ENCODE assay signal across 18 cellular contexts in genomic region chr1:67333603-67334002, GRCh38. TPM values are rescaled to one million over a fixed set of nuclear protein-coding genes. Genes with fewer than 3 reads are reported as not detected.
A peak's percentile ranks its signal among the peaks of the same experiment; 100 is the strongest.
DNase-seq lines count a peak whose midpoint lies in the region; ATAC-seq, FAIRE-seq and TF ChIP-seq lines count a peak whose summit lies in the region.
"Had no signal": no experiment of that assay in that cellular context is flagged by ENCODE, and none has a peak within 500 bp of the region (broad histone marks: within the 10 kb centered on the region; RNA-seq: fewer than 3 reads in every experiment).

No MANE protein-coding gene starts in this region.

- peak overlapping the region; percentile 95 for H3K27ac Mint-ChIP-seq in activated CD8-positive, alpha-beta T cell treated with anti-CD3 and anti-CD28 coated beads for 36 hours
- no peak overlapping the region for H3K27ac Mint-ChIP-seq in Caco-2 (ENCODE audit: unreplicated experiment)

- BruUV-seq in HepG2 (replicated peaks; lab: Mats Ljungman, UMichigan) (no TSS peak), Caco-2 (replicated peaks; lab: Mats Ljungman, UMichigan) (no TSS peak)

- H3K4me1 Mint-ChIP-seq in activated CD8-positive, alpha-beta T cell treated with anti-CD3 and anti-CD28 coated beads for 36 hours (ENCODE audit: low read depth): peaks cover 78% of the 10 kb centered on the region
- no peaks in the 10 kb centered on the region for H3K4me1 Mint-ChIP-seq in Caco-2 (ENCODE audit: low read depth, unreplicated experiment)

- no peaks in the 10 kb centered on the region for H3K27me3 ChIP-seq in HepG2 (ENCODE audit: control insufficient read depth in 1 of 2, insufficient read depth in 2 of 2, low read length in 2 of 2)
- H3K27me3 ChIP-seq in right lobe of liver: no peaks in the 10 kb centered on the region
- H3K27me3 ChIP-seq in ovary: no peaks in the 10 kb centered on the region
- no peaks in the 10 kb centered on the region for H3K27me3 ChIP-seq in Caco-2 (replicated peaks; ENCODE audit: control insufficient read depth, insufficient read depth, low read length)

- no peak for TF ChIP-seq CTCF in HepG2 (CRISPR knock-in tag; IDR thresholded peaks at IDR 0.05)
- TF ChIP-seq CTCF in right lobe of liver (IDR thresholded peaks at IDR 0.05): no peak
- no peak for TF ChIP-seq CTCF in activated CD8-positive, alpha-beta T cell treated with anti-CD3 and anti-CD28 coated beads for 36 hours (IDR thresholded peaks at IDR 0.05)
- TF ChIP-seq CTCF in ovary (IDR thresholded peaks at IDR 0.05): no peak
- TF ChIP-seq CTCF in Caco-2 (IDR thresholded peaks at IDR 0.05; ENCODE audit: insufficient read depth in 1 of 2, low read depth in 1 of 2, low read length in 1 of 2, severe bottlenecking in 1 of 2, unreplicated experiment in 1 of 2): no peak

- DNase-seq in HepG2 (ENCODE audit: low spot score) (no peak), right lobe of liver (no peak), epithelial cell of prostate (ENCODE audit: low read depth, low spot score) (peak; percentile 54), NCI-H128 (lab: John Stamatoyannopoulos, UW; ENCODE audit: unreplicated experiment) (no peak), ovary (no peak), Caco-2 (no peak)
- no peak for DNase-seq in activated CD8-positive, alpha-beta T cell treated with anti-CD3 and anti-CD28 coated beads for 36 hours
- DNase-seq: activated CD4-positive, CD25-positive, alpha-beta regulatory T cell; amygdala; glutamatergic neuron; KG1; left ventricle myocardium inferior; NCI-H2081; NCI-H510A had no signal

- no peaks in the 10 kb centered on the region for H3K4me1 ChIP-seq in HepG2 (ENCODE audit: insufficient read depth, low read length)
- H3K4me1 ChIP-seq in right lobe of liver: no peaks in the 10 kb centered on the region
- H3K4me1 ChIP-seq in ovary (ENCODE audit: insufficient read depth): no peaks in the 10 kb centered on the region
- no peaks in the 10 kb centered on the region for H3K4me1 ChIP-seq in Caco-2
- H3K4me1 ChIP-seq: left ventricle myocardium inferior had no signal

- H3K36me3 ChIP-seq in HepG2 (replicated peaks in 1 of 2; ENCODE audit: control insufficient read depth in 1 of 2, insufficient read depth in 2 of 2, low read length in 2 of 2): no peaks in the 10 kb centered on the region
- no peaks in the 10 kb centered on the region for H3K36me3 ChIP-seq in right lobe of liver
- H3K36me3 ChIP-seq in ovary: no peaks in the 10 kb centered on the region
- H3K36me3 ChIP-seq in Caco-2 (ENCODE audit: control insufficient read depth, insufficient read depth, low read length): no peaks in the 10 kb centered on the region
- H3K36me3 ChIP-seq: left ventricle myocardium inferior had no signal

- TF ChIP-seq RAD21 in HepG2 (CRISPR knock-in tag; IDR thresholded peaks at IDR 0.05): no peak

- no peaks in the 10 kb centered on the region for H3K9me3 ChIP-seq in HepG2 (ENCODE audit: low read length)
- no peaks in the 10 kb centered on the region for H3K9me3 ChIP-seq in right lobe of liver
- H3K9me3 ChIP-seq in ovary: no peaks in the 10 kb centered on the region
- H3K9me3 ChIP-seq in Caco-2: no peaks in the 10 kb centered on the region
- H3K9me3 ChIP-seq: left ventricle myocardium inferior had no signal

- no peak overlapping the region for H3K4me2 ChIP-seq in HepG2 (ENCODE audit: low read depth, low read length)

- no peak overlapping the region for H3K27ac ChIP-seq in HepG2 (ENCODE audit: extremely low read length, insufficient read depth, low read length)
- no peak overlapping the region for H3K27ac ChIP-seq in right lobe of liver
- H3K27ac ChIP-seq in epithelial cell of prostate: peak overlapping the region; percentile 68
- no peak overlapping the region for H3K27ac ChIP-seq in ovary
- H3K27ac ChIP-seq: HL-60, left ventricle myocardium inferior had no signal

- WGBS in HepG2 (ENCODE audit: low lambda C conversion rate): 28% methylated on average over 3 of the region's 3 CpGs
- 64% methylated on average over 3 of the region's 3 CpGs for WGBS in right lobe of liver (ENCODE audit: insufficient coverage, low coverage, low lambda C conversion rate, missing lambda C conversion rate)
- WGBS in ovary, 3 donors: 85 to 89% (median 87%) methylated on average over 3 of the region's 3 CpGs

- no peaks in the 10 kb centered on the region for H3K79me2 ChIP-seq in HepG2 (ENCODE audit: insufficient read depth, low read length)

- intact Hi-C loops in HepG2 (cut with micrococcal nuclease; ENCODE audit: unreplicated experiment): no loop called here
- intact Hi-C loops in right lobe of liver (cut with DNase I): no loop called here
- intact Hi-C loops in activated CD8-positive, alpha-beta T cell treated with anti-CD3 and anti-CD28 coated beads for 36 hours (cut with micrococcal nuclease): loop anchor here (1.0 to 10.0 kb wide), 7 partner anchors 8 to 351 kb away; partner anchors contain the start of gene GADD45A
- intact Hi-C loops in ovary (cut with DNase I): no loop called here
- intact Hi-C loops in Caco-2 (cut with micrococcal nuclease; ENCODE audit: unreplicated experiment): no loop called here

- no peak for TF ChIP-seq POLR2A in HepG2 (IDR thresholded peaks at IDR 0.05; ENCODE audit: insufficient read depth in 1 of 2, low read depth in 2 of 2, low read length in 2 of 2)
- no peak for TF ChIP-seq POLR2A in right lobe of liver (IDR thresholded peaks at IDR 0.05)
- no peak for TF ChIP-seq POLR2A in ovary (IDR thresholded peaks at IDR 0.05)

- TF ChIP-seq EP300 in HepG2 (IDR thresholded peaks at IDR 0.05; ENCODE audit: low read depth in 2 of 2, low read length in 2 of 2) (no peak), HepG2 (CRISPR knock-in tag; IDR thresholded peaks at IDR 0.05; ENCODE audit: borderline replicate concordance) (no peak), ovary (IDR thresholded peaks at IDR 0.05) (no peak)

- FAIRE-seq in HepG2 (lab: Jason Lieb, UNC): no peak
- FAIRE-seq: urothelium cell line had no signal

- ATAC-seq in HepG2 (no peak), right lobe of liver (no peak)
- ATAC-seq in activated CD8-positive, alpha-beta T cell treated with anti-CD3 and anti-CD28 coated beads for 36 hours: no peak
- ATAC-seq: Right ventricle myocardium inferior, sciatic nerve had no signal

- no peaks in the 10 kb centered on the region for H3K27me3 Mint-ChIP-seq in activated CD8-positive, alpha-beta T cell treated with anti-CD3 and anti-CD28 coated beads for 36 hours
- H3K27me3 Mint-ChIP-seq in Caco-2 (ENCODE audit: insufficient read depth, unreplicated experiment): no peaks in the 10 kb centered on the region

- POLR2A ChIA-PET in HepG2 (lab: Yijun Ruan, JAX) (no interaction called here), Caco-2 (lab: Charles Lee) (no interaction called here)
- POLR2A ChIA-PET in activated CD8-positive, alpha-beta T cell treated with anti-CD3 and anti-CD28 coated beads for 36 hours (lab: Charles Lee): interaction anchor here (0.5 to 6.2 kb wide), 20 partner anchors 11 to 352 kb away, joined by 3 to 55 read pairs (median 4); partner anchors contain the start of genes GADD45A, IL12RB2 and SERBP1

- H3K4me3 ChIP-seq in HepG2 (replicated peaks in 1 of 3; ENCODE audit: insufficient read depth in 1 of 3, low read depth in 2 of 3, low read length in 3 of 3) (no peak overlapping the region), right lobe of liver (no peak overlapping the region), ovary (no peak overlapping the region), Caco-2 (ENCODE audit: low read depth, low read length) (no peak overlapping the region)
- H3K4me3 ChIP-seq: left ventricle myocardium inferior had no signal

- no peaks in the 10 kb centered on the region for H4K20me1 ChIP-seq in HepG2 (ENCODE audit: insufficient read depth, low read length)

- no peak overlapping the region for H3K9ac ChIP-seq in HepG2 (ENCODE audit: insufficient read depth, low read depth, low read length)

- no peak overlapping the region for H2AFZ ChIP-seq in HepG2 (ENCODE audit: low read length)

- peaks cover 5% of the 10 kb centered on the region for H3K9me3 Mint-ChIP-seq in activated CD8-positive, alpha-beta T cell treated with anti-CD3 and anti-CD28 coated beads for 36 hours
- no peaks in the 10 kb centered on the region for H3K9me3 Mint-ChIP-seq in Caco-2 (ENCODE audit: unreplicated experiment)

- in situ Hi-C loops in HepG2 (cut with HindIII; ENCODE audit: extremely low pct_ligation_motif_present, low pct_unique_long_range_greater_than_20kb): no loop called here

- H3K4me3 Mint-ChIP-seq in activated CD8-positive, alpha-beta T cell treated with anti-CD3 and anti-CD28 coated beads for 36 hours: peak overlapping the region; percentile 13
- H3K4me3 Mint-ChIP-seq in Caco-2 (ENCODE audit: unreplicated experiment): no peak overlapping the region

- H3K36me3 Mint-ChIP-seq in activated CD8-positive, alpha-beta T cell treated with anti-CD3 and anti-CD28 coated beads for 36 hours (ENCODE audit: low read depth): peaks cover 73% of the 10 kb centered on the region
- no peaks in the 10 kb centered on the region for H3K36me3 Mint-ChIP-seq in Caco-2 (ENCODE audit: insufficient read depth, unreplicated experiment)

- CTCF ChIA-PET in HepG2 (lab: Yijun Ruan, JAX; ENCODE audit: low intra/inter-chr PET ratio, low total read pairs): no interaction called here
- CTCF ChIA-PET in activated CD8-positive, alpha-beta T cell treated with anti-CD3 and anti-CD28 coated beads for 36 hours (lab: Charles Lee): interaction anchor here (0.8 to 3.0 kb wide), 7 partner anchors 11 to 351 kb away, joined by 4 to 14 read pairs (median 5); no protein-coding TSS in a partner anchor
- CTCF ChIA-PET in Caco-2 (lab: Charles Lee): interaction anchor here (0.6 kb wide), 1 partner anchor 11 kb away, joined by 3 read pairs; no protein-coding TSS in a partner anchor

RNA-seq across cellular contexts. Expression of gene IL12RB2, which starts 25.9 kb away (rescaled TPM):
- not detected in 2 replicates for total RNA-seq in HepG2 (2016; rRNA removed; fragmentation: Illumina TruSeq; extraction: Trizol)
- total RNA-seq in HepG2 (2016; cell fraction: cytosol; rRNA removed; fragmentation: Illumina TruSeq; extraction: Trizol; ENCODE audit: low read depth): not detected in 2 replicates
- not detected in 2 replicates for total RNA-seq in HepG2 (2016; cell fraction: insoluble cytoplasmic fraction; rRNA removed; fragmentation: Illumina TruSeq; extraction: Trizol)
- total RNA-seq in HepG2 (2016; cell fraction: membrane; rRNA removed; fragmentation: Illumina TruSeq; extraction: Trizol): not detected in 2 replicates
- not detected in 2 replicates for total RNA-seq in HepG2 (2016; cell fraction: nucleus; rRNA removed; fragmentation: Illumina TruSeq; extraction: Trizol)
- polyA plus RNA-seq in HepG2 (2011; rRNA removed): not detected in 2 replicates
- polyA plus RNA-seq in HepG2 (2011; cell fraction: cytosol; rRNA removed): not detected in 2 replicates
- polyA plus RNA-seq in HepG2 (2011; cell fraction: nucleus; rRNA removed): not detected in 2 replicates
- polyA plus RNA-seq in HepG2 (2012): 0.04 and 0.08 TPM in 2 replicates
- polyA plus RNA-seq in HepG2 (2016; cell fraction: cytosol; fragmentation: Illumina TruSeq; extraction: Trizol; ENCODE audit: low read depth): not detected in 2 replicates
- not detected in 2 replicates for polyA plus RNA-seq in HepG2 (2016; cell fraction: insoluble cytoplasmic fraction; fragmentation: Illumina TruSeq; extraction: Trizol; ENCODE audit: low read depth)
- not detected in 2 replicates for polyA plus RNA-seq in HepG2 (2016; cell fraction: membrane; fragmentation: Illumina TruSeq; extraction: Trizol; ENCODE audit: low read depth)
- not detected in 2 replicates for polyA plus RNA-seq in HepG2 (2016; cell fraction: nucleus; fragmentation: Illumina TruSeq; extraction: Trizol; ENCODE audit: insufficient read depth, low read depth)
- not detected in 2 replicates for polyA minus RNA-seq in HepG2 (2011; rRNA and poly(A)+ RNA removed; ENCODE audit: low replicate concordance)
- polyA minus RNA-seq in HepG2 (2011; cell fraction: cytosol; rRNA and poly(A)+ RNA removed): not detected in 2 replicates
- not detected in 2 replicates for polyA minus RNA-seq in HepG2 (2011; cell fraction: nucleus; rRNA and poly(A)+ RNA removed)
- total RNA-seq in right lobe of liver: 1 to 10 TPM in 1 of 6 experiments, under 1 TPM in 5; 0.12 to 1.3 (median 0.31) TPM
- 10 to 100 TPM; 29.1 to 29.7 TPM for total RNA-seq in activated CD8-positive, alpha-beta T cell treated with anti-CD3 and anti-CD28 coated beads for 36 hours
- 1 to 10 TPM in 2 of 7 donors, under 1 TPM in 3, not detected in 2; 0.25 to 1.7 (median 0.61) TPM for total RNA-seq in ovary
- 1 to 10 TPM in 1 of 2 donors, under 1 TPM in 1; 0.02 to 1.8 TPM for polyA plus RNA-seq in ovary
- 0.54 and 0.56 TPM in 2 replicates for total RNA-seq in Caco-2 (2022)

Comparison
In these comparisons a context has a peak if more than half of its experiments do, and no peak if none do; other contexts are left out.
1. RNA of gene IL12RB2, which starts 25.9 kb away (total RNA-seq): 29.1 to 29.7 TPM in activated CD8-positive, alpha-beta T cell treated with anti-CD3 and anti-CD28 coated beads for 36 hours; 0.54 to 0.56 TPM in Caco-2, 0.25 to 1.7 TPM in ovary, 0.12 to 1.3 TPM in right lobe of liver and not detected in HepG2; every median in the first group is over 10 times any median in the second.